ENCODE assay signal across 11 cellular contexts in the genomic region with DNA sequence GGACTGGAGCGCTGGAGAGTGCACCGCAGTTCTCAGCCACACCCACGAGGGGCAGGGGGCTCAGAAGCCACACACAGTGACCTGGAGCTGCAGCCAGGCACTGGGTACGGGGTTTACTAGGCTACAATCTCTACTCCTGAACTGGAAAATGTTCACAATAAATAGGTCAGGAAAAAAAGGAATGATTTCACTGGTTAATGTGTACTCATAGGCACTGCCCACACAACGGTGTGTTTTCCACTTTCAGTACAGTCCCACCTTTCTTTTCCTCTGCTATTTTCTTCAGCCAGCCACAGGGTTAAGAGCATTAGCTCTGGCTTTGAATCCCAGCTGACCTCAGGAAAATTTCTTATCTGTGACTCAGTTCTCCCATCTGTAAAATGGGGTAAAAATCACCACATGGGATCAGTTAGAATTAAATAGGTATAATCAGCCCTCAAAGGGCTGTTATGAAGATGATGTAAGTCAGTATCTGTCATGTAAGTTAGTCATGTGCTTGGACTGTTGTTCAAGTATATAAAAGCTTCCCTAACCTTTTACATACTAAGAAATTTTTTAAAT. TPM values are rescaled to one million over a fixed set of nuclear protein-coding genes. Genes with fewer than 3 reads are reported as not detected.
DNase-seq lines count a peak whose midpoint lies in the region; ATAC-seq, FAIRE-seq and TF ChIP-seq lines count a peak whose summit lies in the region.
"Had no signal": no experiment of that assay in that cellular context is flagged by ENCODE, and none has a peak within 500 bp of the region (broad histone marks: within the 10 kb centered on the region; RNA-seq: fewer than 3 reads in every experiment).

No MANE protein-coding gene starts in this region.

- DNase-seq in Caki2 (ENCODE audit: low read depth) = peak; percentile 89
- peak; percentile 72 for DNase-seq in RPMI7951 (ENCODE audit: low read depth)
- peak; percentile 51 for DNase-seq in epithelial cell of esophagus (ENCODE audit: low read depth)
- no peak for DNase-seq in pancreas
- no peak for DNase-seq in ureter (ENCODE audit: low spot score)
- no peak for DNase-seq in NCI-H2029 (lab: John Stamatoyannopoulos, UW)
- DNase-seq: lower lobe of right lung, RPMI8226 had no signal

- no peaks in the 10 kb centered on the region for H3K9me3 ChIP-seq in pancreas
- H3K9me3 ChIP-seq: lower lobe of right lung, MG63 had no signal

- WGBS in pancreas, 2 donors = 53 to 54% methylated on average over 5 of the region's 5 CpGs

- H3K36me3 ChIP-seq in pancreas = peaks cover 0 to 18% (median 3%) of the 10 kb centered on the region in 3 donors
- H3K36me3 ChIP-seq: MG63 had no signal

- no peak for TF ChIP-seq CTCF in epithelial cell of esophagus (IDR thresholded peaks at IDR 0.05; ENCODE audit: insufficient read depth, low read depth, low read length, missing control alignments)
- no peak for TF ChIP-seq CTCF in pancreas (IDR thresholded peaks at IDR 0.05)

- no peak overlapping the region for H3K4me3 ChIP-seq in epithelial cell of esophagus (ENCODE audit: low read length)
- no peak overlapping the region for H3K4me3 ChIP-seq in pancreas
- H3K4me3 ChIP-seq: lower lobe of right lung, MG63 had no signal

- in situ Hi-C loops in Caki2 (cut with HindIII; ENCODE audit: low pct_unique_long_range_greater_than_20kb, low sequenced_read_pairs) = no loop called here

- FAIRE-seq in pancreas (lab: Jason Lieb, UNC) = no peak

- no peaks in the 10 kb centered on the region for H3K27me3 ChIP-seq in pancreas
- H3K27me3 ChIP-seq: MG63 had no signal

- peak in 3 of 4 donors; percentile 2 to 3 (median 2) for ATAC-seq in pancreas
- no peak for ATAC-seq in HG03108 (IDR thresholded peaks at IDR 0.05; ENCODE audit: unreplicated experiment)
- ATAC-seq in HG02610 (IDR thresholded peaks at IDR 0.05; ENCODE audit: unreplicated experiment) = no peak
- ATAC-seq: lower lobe of right lung had no signal

- peak overlapping the region in 2 of 4 donors; percentile 53 to 57 for H3K27ac ChIP-seq in pancreas

- intact Hi-C loops in pancreas (cut with DNase I) = no loop called here

- peaks cover 6 to 10% (median 8%) of the 10 kb centered on the region in 3 donors for H3K4me1 ChIP-seq in pancreas

RNA-seq across cellular contexts. Expression of a gene that starts 35.7 kb away (rescaled TPM):
- total RNA-seq in Caki2 (2014; rRNA removed; shearing (Covaris generic); ENCODE audit: low replicate concordance) = 4.4 and 4.8 TPM in 2 replicates
- 6.5 and 7.6 TPM in 2 replicates for total RNA-seq in RPMI7951 (2014; rRNA removed; shearing (Covaris generic))
- total RNA-seq in pancreas = 10 to 100 TPM; 12.1 to 20.0 (median 13.1) TPM
- polyA plus RNA-seq in pancreas = 10 to 100 TPM; 10.7 to 11.2 TPM
- total RNA-seq in ureter = 27.2 TPM

Comparison
In these comparisons a context has a peak if more than half of its experiments do, and no peak if none do; other contexts are left out.
1. DNase-seq: peak in Caki2 (single experiment), RPMI7951 (single experiment) and epithelial cell of esophagus (single experiment); none in pancreas (0 of 6), ureter (single experiment) and NCI-H2029 (single experiment).
2. ATAC-seq: peak in pancreas (3 of 4); none in HG03108 (single experiment) and HG02610 (single experiment).